Comparison of ENCODE assay signal across 8 cellular contexts in genomic region chr6:136226027-136226673, GRCh38. TPM values are rescaled to one million over a fixed set of nuclear protein-coding genes. Genes with fewer than 3 reads are reported as not detected.
DNase-seq lines count a peak whose midpoint lies in the region; ATAC-seq, FAIRE-seq and TF ChIP-seq lines count a peak whose summit lies in the region.

No MANE protein-coding gene starts in this region.

- H3K27ac ChIP-seq in CD8-positive, alpha-beta T cell (ENCODE audit: low read depth, low read length), result no peak overlapping the region

- DNase-seq in CD8-positive, alpha-beta T cell, result peak; percentile 19 to 72 (median 40)
- DNase-seq in HTR-8/SVneo (ENCODE audit: insufficient read length, low spot score), result peak; percentile 58
- DNase-seq in RPMI8226, result peak; percentile 40
- peak; percentile 20 for DNase-seq in activated effector memory CD4-positive, alpha-beta T cell treated with Interleukin-2 at 50 U/mL for 16 hours
- DNase-seq in foreskin fibroblast, result peak in 1 of 2 donors; percentile 80
- no peak for DNase-seq in osteocyte (ENCODE audit: extremely low spot score, unreplicated experiment)
- DNase-seq in urothelium cell line (ENCODE audit: low spot score), result peak; percentile 65

- peak; percentile 100 for TF ChIP-seq CTCF in CD8-positive, alpha-beta T cell (IDR thresholded peaks at IDR 0.05)
- peak; percentile 99 for TF ChIP-seq CTCF in foreskin fibroblast (IDR thresholded peaks at IDR 0.05; ENCODE audit: low read depth, low read length)
- peak; percentile 99 for TF ChIP-seq CTCF in osteocyte (IDR thresholded peaks at IDR 0.05)

- POLR2A ChIA-PET in CD8-positive, alpha-beta T cell (lab: Charles Lee), result no interaction called here

- no peaks in the 10 kb centered on the region for H3K9me3 ChIP-seq in CD8-positive, alpha-beta T cell (ENCODE audit: low read length)

- H3K4me1 ChIP-seq in CD8-positive, alpha-beta T cell (ENCODE audit: insufficient read depth, low read length), result no peaks in the 10 kb centered on the region

- no peaks in the 10 kb centered on the region for H3K27me3 Mint-ChIP-seq in CD8-positive, alpha-beta T cell (ENCODE audit: low read depth)
- H3K27me3 Mint-ChIP-seq in osteocyte (ENCODE audit: unreplicated experiment), result no peaks in the 10 kb centered on the region

- peak overlapping the region; percentile 56 for H3K4me3 Mint-ChIP-seq in CD8-positive, alpha-beta T cell
- peak overlapping the region; percentile 15 for H3K4me3 Mint-ChIP-seq in osteocyte (ENCODE audit: unreplicated experiment)

- no peaks in the 10 kb centered on the region for H3K27me3 ChIP-seq in CD8-positive, alpha-beta T cell (ENCODE audit: insufficient read depth, low read length)

- intact Hi-C loops in CD8-positive, alpha-beta T cell (cut with DNase I, micrococcal nuclease), result loop anchor here (1.0 to 5.0 kb wide), 9 partner anchors 91 to 775 kb away; no protein-coding TSS in a partner anchor

- H3K4me3 ChIP-seq in CD8-positive, alpha-beta T cell (ENCODE audit: low read depth, low read length), result no peak overlapping the region
- no peak overlapping the region for H3K4me3 ChIP-seq in foreskin fibroblast (ENCODE audit: low read depth in 1 of 2, low read length in 2 of 2)

- CTCF ChIA-PET in CD8-positive, alpha-beta T cell (lab: Charles Lee), result interaction anchor here (0.6 to 2.5 kb wide), 56 partner anchors 8 to 1082 kb away, joined by 3 to 64 read pairs (median 4); partner anchors contain the start of genes AHI1 and MTFR2

- H3K27ac Mint-ChIP-seq in CD8-positive, alpha-beta T cell, result no peak overlapping the region
- no peak overlapping the region for H3K27ac Mint-ChIP-seq in osteocyte (ENCODE audit: unreplicated experiment)

- H3K36me3 ChIP-seq in CD8-positive, alpha-beta T cell (ENCODE audit: insufficient read depth, low read length), result no peaks in the 10 kb centered on the region

- H3K36me3 Mint-ChIP-seq in CD8-positive, alpha-beta T cell, result no peaks in the 10 kb centered on the region
- no peaks in the 10 kb centered on the region for H3K36me3 Mint-ChIP-seq in osteocyte (ENCODE audit: unreplicated experiment)

- FAIRE-seq in HTR-8/SVneo (lab: Jason Lieb, UNC), result no peak
- no peak for FAIRE-seq in urothelium cell line (lab: Jason Lieb, UNC)

- peak; percentile 95 for ATAC-seq in CD8-positive, alpha-beta T cell
- peak; percentile 63 for ATAC-seq in GM19438 (IDR thresholded peaks at IDR 0.05; ENCODE audit: low read depth, unreplicated experiment)

- H3K4me1 Mint-ChIP-seq in CD8-positive, alpha-beta T cell (ENCODE audit: low read depth), result peaks cover 3% of the 10 kb centered on the region
- H3K4me1 Mint-ChIP-seq in osteocyte (ENCODE audit: unreplicated experiment), result peaks cover 19% of the 10 kb centered on the region

- no peaks in the 10 kb centered on the region for H3K9me3 Mint-ChIP-seq in CD8-positive, alpha-beta T cell
- peaks cover 2% of the 10 kb centered on the region for H3K9me3 Mint-ChIP-seq in osteocyte (ENCODE audit: unreplicated experiment)

RNA-seq across cellular contexts. Expression of gene MTFR2, which starts 24.0 kb away (rescaled TPM):
- total RNA-seq in CD8-positive, alpha-beta T cell, result 1 to 10 TPM; 1.3 to 1.5 TPM
- 0.76 and 0.91 TPM in 2 replicates for total RNA-seq in osteocyte
